Comparison of ENCODE assay signal across 8 cellular contexts in genomic region chr11:119422505-119423416, GRCh38. TPM values are rescaled to one million over a fixed set of nuclear protein-coding genes. Genes with fewer than 3 reads are reported as not detected.
DNase-seq lines count a peak whose midpoint lies in the region; ATAC-seq and TF ChIP-seq lines count a peak whose summit lies in the region.

THY1 (minus strand) TSS chr11:119423172; CDS start chr11:119420905, 2,267 bp downstream.

- H3K9ac ChIP-seq in MM.1S (ENCODE audit: low read length), result no peak within 1 kb of the TSS

- H3K9me3 ChIP-seq in ascending aorta, result no peaks in the 10 kb centered on the region
- no peaks in the 10 kb centered on the region for H3K9me3 ChIP-seq in MM.1S (replicated peaks; ENCODE audit: insufficient read depth, low read length)

- no peaks in the 10 kb centered on the region for H3K27me3 ChIP-seq in ACC112 (ENCODE audit: insufficient read depth, low read length)
- no peaks in the 10 kb centered on the region for H3K27me3 ChIP-seq in ascending aorta
- H3K27me3 ChIP-seq in MM.1S (replicated peaks; ENCODE audit: insufficient read depth, low read length), result peaks cover 34% of the 10 kb centered on the region

- H3K4me1 ChIP-seq in ACC112 (ENCODE audit: control insufficient read depth, insufficient read depth, low read length, unreplicated experiment), result peaks cover 22% of the 10 kb centered on the region
- peaks cover 3 to 14% of the 10 kb centered on the region in 2 donors for H3K4me1 ChIP-seq in ascending aorta
- no peaks in the 10 kb centered on the region for H3K4me1 ChIP-seq in MM.1S (ENCODE audit: low read length)

- DNase-seq in HS-27A (ENCODE audit: low read depth) (peak; percentile 20), ascending aorta (ENCODE audit: low spot score in 2 of 2) (no peak), islet precursor cell (peak; percentile 72), MM.1S (no peak)
- DNase-seq in stimulated activated naive B cell treated with anti-CD40 and anti-IgM and Interleukin-4, amounts not matched to agents 10 μg/mL and 1 μg/mL and 100 μg/mL, for 72 hours, result no peak
- DNase-seq in activated naive CD4-positive, alpha-beta T cell treated with Interleukin-2 at 50 U/mL for 16 hours, result no peak

- H3K4me3 Mint-ChIP-seq in stimulated activated naive B cell treated with anti-CD40 and anti-IgM and Interleukin-4, amounts not matched to agents 10 μg/mL and 1 μg/mL and 100 μg/mL, for 72 hours, result peak within 1 kb of the TSS; percentile 37 to 49

- no peak for TF ChIP-seq CTCF in ascending aorta (IDR thresholded peaks at IDR 0.05)
- TF ChIP-seq CTCF in MM.1S (IDR thresholded peaks at IDR 0.05; ENCODE audit: low read length), result no peak

- peak within 1 kb of the TSS; percentile 57 for H2AFZ ChIP-seq in ACC112 (ENCODE audit: low read length, unreplicated experiment)
- H2AFZ ChIP-seq in MM.1S (ENCODE audit: low read length), result no peak within 1 kb of the TSS

- peak; percentile 25 to 32 for ATAC-seq in stimulated activated naive B cell treated with anti-CD40 and anti-IgM and Interleukin-4, amounts not matched to agents 10 μg/mL and 1 μg/mL and 100 μg/mL, for 72 hours (replicated peaks)
- no peak for ATAC-seq in HG03135 (IDR thresholded peaks at IDR 0.05; ENCODE audit: unreplicated experiment)

- H3K79me2 ChIP-seq in ACC112 (ENCODE audit: control insufficient read depth, insufficient read depth, low read length, unreplicated experiment), result peaks cover 40% of the 10 kb centered on the region
- no peaks in the 10 kb centered on the region for H3K79me2 ChIP-seq in MM.1S (ENCODE audit: low read length)

- no peaks in the 10 kb centered on the region for H3K36me3 ChIP-seq in ACC112 (ENCODE audit: insufficient read depth, low read length)
- H3K36me3 ChIP-seq in ascending aorta, result no peaks in the 10 kb centered on the region
- H3K36me3 ChIP-seq in MM.1S (replicated peaks; ENCODE audit: insufficient read depth, low read length), result no peaks in the 10 kb centered on the region

- H3K4me2 ChIP-seq in MM.1S (ENCODE audit: low read depth, low read length), result no peak within 1 kb of the TSS

- H3K9me3 Mint-ChIP-seq in stimulated activated naive B cell treated with anti-CD40 and anti-IgM and Interleukin-4, amounts not matched to agents 10 μg/mL and 1 μg/mL and 100 μg/mL, for 72 hours, result no peaks in the 10 kb centered on the region

- H3K27ac ChIP-seq in ACC112 (ENCODE audit: low read depth, low read length) (peak within 1 kb of the TSS; percentile 8; the same call in 1 of the 2 replicates), ascending aorta (no peak within 1 kb of the TSS), MM.1S (ENCODE audit: low read length) (no peak within 1 kb of the TSS)

- peaks cover 12 to 15% of the 10 kb centered on the region in 2 donors for H3K4me1 Mint-ChIP-seq in stimulated activated naive B cell treated with anti-CD40 and anti-IgM and Interleukin-4, amounts not matched to agents 10 μg/mL and 1 μg/mL and 100 μg/mL, for 72 hours

- H3K27me3 Mint-ChIP-seq in stimulated activated naive B cell treated with anti-CD40 and anti-IgM and Interleukin-4, amounts not matched to agents 10 μg/mL and 1 μg/mL and 100 μg/mL, for 72 hours, result peaks cover 57 to 74% of the 10 kb centered on the region in 2 donors

- no peaks in the 10 kb centered on the region for H3K9me2 ChIP-seq in MM.1S (replicated peaks; ENCODE audit: insufficient read depth, low read length)

- peak within 1 kb of the TSS; percentile 96 for H3K4me3 ChIP-seq in ACC112 (ENCODE audit: low read depth, low read length)
- peak within 1 kb of the TSS; percentile 5 to 59 for H3K4me3 ChIP-seq in ascending aorta
- H3K4me3 ChIP-seq in MM.1S (ENCODE audit: low read length), result no peak within 1 kb of the TSS

- no peaks in the 10 kb centered on the region for H3F3A ChIP-seq in MM.1S (ENCODE audit: insufficient read depth, low read length)

- H3K27ac Mint-ChIP-seq in stimulated activated naive B cell treated with anti-CD40 and anti-IgM and Interleukin-4, amounts not matched to agents 10 μg/mL and 1 μg/mL and 100 μg/mL, for 72 hours, result no peak within 1 kb of the TSS

- intact Hi-C loops in ascending aorta (cut with DNase I), result no loop called here

- H3K36me3 Mint-ChIP-seq in stimulated activated naive B cell treated with anti-CD40 and anti-IgM and Interleukin-4, amounts not matched to agents 10 μg/mL and 1 μg/mL and 100 μg/mL, for 72 hours, result no peaks in the 10 kb centered on the region

- no peaks in the 10 kb centered on the region for H4K20me1 ChIP-seq in MM.1S (ENCODE audit: insufficient read depth, low read length)

RNA-seq across cellular contexts. Expression of gene THY1, which starts in this region (rescaled TPM):
- 3.5 TPM for total RNA-seq in ascending aorta

Comparison
In these comparisons a context has a peak if more than half of its experiments do, and no peak if none do; other contexts are left out.
1. DNase-seq: peak in HS-27A (single experiment) and islet precursor cell (single experiment); none in ascending aorta (0 of 2), stimulated activated naive B cell treated with anti-CD40 and anti-IgM and Interleukin-4, amounts not matched to agents 10 μg/mL and 1 μg/mL and 100 μg/mL, for 72 hours (single experiment), MM.1S (single experiment) and activated naive CD4-positive, alpha-beta T cell treated with Interleukin-2 at 50 U/mL for 16 hours (single experiment).